Comparison of ENCODE assay signal across 9 cellular contexts in genomic region chr19:49983645-49984229, GRCh38. TPM values are rescaled to one million over a fixed set of nuclear protein-coding genes. Genes with fewer than 3 reads are reported as not detected.
DNase-seq lines count a peak whose midpoint lies in the region; ATAC-seq, FAIRE-seq and TF ChIP-seq lines count a peak whose summit lies in the region.
"Had no signal": no experiment of that assay in that cellular context is flagged by ENCODE, and none has a peak within 500 bp of the region (broad histone marks: within the 10 kb centered on the region; RNA-seq: fewer than 3 reads in every experiment).

No MANE protein-coding gene starts in this region.

- H3K79me2 ChIP-seq in HepG2 (ENCODE audit: insufficient read depth, low read length): no peaks in the 10 kb centered on the region

- CTCF ChIA-PET in WTC11 (lab: Charles Lee) (interaction anchor here (0.6 to 2.9 kb wide), 17 partner anchors 9 to 251 kb away, joined by 3 to 41 read pairs (median 6); partner anchors contain the start of genes ATF5 and NUP62), HepG2 (lab: Yijun Ruan, JAX; ENCODE audit: low intra/inter-chr PET ratio, low total read pairs) (interaction anchor here (1.0 to 3.4 kb wide), 2 partner anchors 46 to 70 kb away, joined by 4 to 91 read pairs; no protein-coding TSS in a partner anchor)

- DNase-seq in DMS 273 (lab: John Stamatoyannopoulos, UW; ENCODE audit: unreplicated experiment) (peak; percentile 81), DMS 273 treated with DMSO at 0.1 percent for 48 hours (lab: John Stamatoyannopoulos, UW) (no peak), NCI-H1694 treated with DMSO at 0.1 percent for 48 hours (lab: John Stamatoyannopoulos, UW) (peak; percentile 54), WTC11 (ENCODE audit: low spot score) (peak; percentile 79), cardiac fibroblast (ENCODE audit: low read depth in 2 of 2) (peak; percentile 31 to 48), HepG2 (ENCODE audit: low spot score) (peak; percentile 58)
- DNase-seq in stimulated activated CD8-positive, alpha-beta memory T cell treated with anti-CD3 and anti-CD28 coated beads, Interleukin-12 subunit alpha, Interleukin-12 subunit beta, amount 100 ng/mL, for 1 hour (ENCODE audit: low read depth): peak; percentile 73

- POLR2A ChIA-PET in WTC11 (lab: Charles Lee): no interaction called here
- POLR2A ChIA-PET in HepG2 (lab: Yijun Ruan, JAX): interaction anchor here (1.2 kb wide), 1 partner anchor 44 kb away, joined by 4 read pairs; no protein-coding TSS in a partner anchor

- H3K27me3 ChIP-seq in HepG2 (ENCODE audit: control insufficient read depth in 1 of 2, insufficient read depth in 2 of 2, low read length in 2 of 2): no peaks in the 10 kb centered on the region

- TF ChIP-seq CTCF in WTC11 (IDR thresholded peaks at IDR 0.05): peak; percentile 89
- TF ChIP-seq CTCF in cardiac fibroblast (IDR thresholded peaks at IDR 0.05; ENCODE audit: low read depth, low read length): peak; percentile 85
- peak; percentile 93 for TF ChIP-seq CTCF in HepG2 (CRISPR knock-in tag; IDR thresholded peaks at IDR 0.05)

- H3K9ac ChIP-seq in HepG2 (ENCODE audit: insufficient read depth, low read depth, low read length): no peak overlapping the region

- H3K27me3 Mint-ChIP-seq in WTC11 (ENCODE audit: low read depth): no peaks in the 10 kb centered on the region

- H3K27ac Mint-ChIP-seq in WTC11: no peak overlapping the region; the same call in 1 of the 2 replicates

- peak; percentile 91 for TF ChIP-seq RAD21 in HepG2 (CRISPR knock-in tag; IDR thresholded peaks at IDR 0.05)

- BruUV-seq in HepG2 (replicated peaks; lab: Mats Ljungman, UMichigan): no TSS peak

- 33% methylated on average over 8 of the region's 10 CpGs for WGBS in HepG2 (ENCODE audit: low lambda C conversion rate)

- peak; percentile 78 for FAIRE-seq in HepG2 (lab: Jason Lieb, UNC)
- FAIRE-seq: A204.1 had no signal

- no peaks in the 10 kb centered on the region for H3K4me1 ChIP-seq in HepG2 (ENCODE audit: insufficient read depth, low read length)

- H3K4me2 ChIP-seq in HepG2 (ENCODE audit: low read depth, low read length): no peak overlapping the region

- TF ChIP-seq EP300 in HepG2 (IDR thresholded peaks at IDR 0.05; ENCODE audit: low read depth in 2 of 2, low read length in 2 of 2) (no peak), HepG2 (CRISPR knock-in tag; IDR thresholded peaks at IDR 0.05; ENCODE audit: borderline replicate concordance) (no peak)

- H3K4me1 Mint-ChIP-seq in WTC11: no peaks in the 10 kb centered on the region

- H3K9me3 Mint-ChIP-seq in WTC11: no peaks in the 10 kb centered on the region

- H3K36me3 ChIP-seq in HepG2 (replicated peaks in 1 of 2; ENCODE audit: control insufficient read depth in 1 of 2, insufficient read depth in 2 of 2, low read length in 2 of 2): peaks cover 1 to 3% of the 10 kb centered on the region in 2 experiments; a peak in 1 of 5 replicates

- in situ Hi-C loops in HepG2 (cut with HindIII; ENCODE audit: extremely low pct_ligation_motif_present, low pct_unique_long_range_greater_than_20kb): no loop called here

- intact Hi-C loops in HepG2 (cut with micrococcal nuclease; ENCODE audit: unreplicated experiment): loop anchor here (1.0 kb wide), 1 partner anchor 46 kb away; no protein-coding TSS in a partner anchor

- H3K4me3 ChIP-seq in cardiac fibroblast (replicated peaks in 1 of 2; ENCODE audit: low read depth in 2 of 2, low read length in 2 of 2): no peak overlapping the region
- H3K4me3 ChIP-seq in HepG2 (replicated peaks in 1 of 3; ENCODE audit: insufficient read depth in 1 of 3, low read depth in 2 of 3, low read length in 3 of 3): no peak overlapping the region

- no peaks in the 10 kb centered on the region for H3K36me3 Mint-ChIP-seq in WTC11

- no peaks in the 10 kb centered on the region for H3K9me3 ChIP-seq in HepG2 (ENCODE audit: low read length)

- ATAC-seq in WTC11 (peak; percentile 51), HepG2 (peak; percentile 83), HG03521 (IDR thresholded peaks at IDR 0.05; ENCODE audit: unreplicated experiment) (no peak)

- no peak overlapping the region for H3K27ac ChIP-seq in HepG2 (ENCODE audit: extremely low read length, insufficient read depth, low read length)

- H4K20me1 ChIP-seq in HepG2 (ENCODE audit: insufficient read depth, low read length): peaks cover 20% of the 10 kb centered on the region; the same call in 1 of the 2 replicates

- H3K4me3 Mint-ChIP-seq in WTC11: no peak overlapping the region

- H2AFZ ChIP-seq in HepG2 (ENCODE audit: low read length): no peak overlapping the region

- TF ChIP-seq POLR2A in HepG2 (IDR thresholded peaks at IDR 0.05; ENCODE audit: insufficient read depth in 1 of 2, low read depth in 2 of 2, low read length in 2 of 2): no peak

RNA-seq across cellular contexts. Expression of gene SIGLEC11, which starts 22.8 kb away (rescaled TPM):
- total RNA-seq in WTC11 (2021) (not detected in 3 replicates), HepG2 (2016; rRNA removed; fragmentation: Illumina TruSeq; extraction: Trizol) (not detected in 2 replicates)
- total RNA-seq in HepG2 (2016; cell fraction: cytosol; rRNA removed; fragmentation: Illumina TruSeq; extraction: Trizol; ENCODE audit: low read depth): not detected in 2 replicates
- not detected in 2 replicates for total RNA-seq in HepG2 (2016; cell fraction: insoluble cytoplasmic fraction; rRNA removed; fragmentation: Illumina TruSeq; extraction: Trizol)
- total RNA-seq in HepG2 (2016; cell fraction: membrane; rRNA removed; fragmentation: Illumina TruSeq; extraction: Trizol): not detected in 2 replicates
- total RNA-seq in HepG2 (2016; cell fraction: nucleus; rRNA removed; fragmentation: Illumina TruSeq; extraction: Trizol): not detected in 2 replicates
- polyA plus RNA-seq in HepG2 (2011; rRNA removed): not detected in 2 replicates
- not detected in 2 replicates for polyA plus RNA-seq in HepG2 (2011; cell fraction: cytosol; rRNA removed)
- polyA plus RNA-seq in HepG2 (2011; cell fraction: nucleus; rRNA removed): not detected in 2 replicates
- polyA plus RNA-seq in HepG2 (2012): not detected in 2 replicates
- not detected in 2 replicates for polyA plus RNA-seq in HepG2 (2016; cell fraction: cytosol; fragmentation: Illumina TruSeq; extraction: Trizol; ENCODE audit: low read depth)
- not detected in 2 replicates for polyA plus RNA-seq in HepG2 (2016; cell fraction: insoluble cytoplasmic fraction; fragmentation: Illumina TruSeq; extraction: Trizol; ENCODE audit: low read depth)
- not detected in 2 replicates for polyA plus RNA-seq in HepG2 (2016; cell fraction: membrane; fragmentation: Illumina TruSeq; extraction: Trizol; ENCODE audit: low read depth)
- not detected in 2 replicates for polyA plus RNA-seq in HepG2 (2016; cell fraction: nucleus; fragmentation: Illumina TruSeq; extraction: Trizol; ENCODE audit: insufficient read depth, low read depth)
- not detected in 2 replicates for polyA minus RNA-seq in HepG2 (2011; rRNA and poly(A)+ RNA removed; ENCODE audit: low replicate concordance)
- not detected in 2 replicates for polyA minus RNA-seq in HepG2 (2011; cell fraction: cytosol; rRNA and poly(A)+ RNA removed)
- polyA minus RNA-seq in HepG2 (2011; cell fraction: nucleus; rRNA and poly(A)+ RNA removed): not detected in 2 replicates

RNA-seq across cellular contexts. Expression of gene VRK3, which starts 41.4 kb away (rescaled TPM):
- total RNA-seq in WTC11 (2021): 33.4 to 39.2 TPM (median 39.1 TPM) in 3 replicates
- total RNA-seq in HepG2 (2016; rRNA removed; fragmentation: Illumina TruSeq; extraction: Trizol): 25.6 and 28.3 TPM in 2 replicates
- 10.4 and 11.6 TPM in 2 replicates for total RNA-seq in HepG2 (2016; cell fraction: cytosol; rRNA removed; fragmentation: Illumina TruSeq; extraction: Trizol; ENCODE audit: low read depth)
- 22.9 and 27.1 TPM in 2 replicates for total RNA-seq in HepG2 (2016; cell fraction: insoluble cytoplasmic fraction; rRNA removed; fragmentation: Illumina TruSeq; extraction: Trizol)
- total RNA-seq in HepG2 (2016; cell fraction: membrane; rRNA removed; fragmentation: Illumina TruSeq; extraction: Trizol): 18.0 and 21.0 TPM in 2 replicates
- 20.3 and 23.2 TPM in 2 replicates for total RNA-seq in HepG2 (2016; cell fraction: nucleus; rRNA removed; fragmentation: Illumina TruSeq; extraction: Trizol)
- 16.8 and 23.8 TPM in 2 replicates for polyA plus RNA-seq in HepG2 (2011; rRNA removed)
- polyA plus RNA-seq in HepG2 (2011; cell fraction: cytosol; rRNA removed): 12.1 and 17.8 TPM in 2 replicates
- 31.8 and 34.6 TPM in 2 replicates for polyA plus RNA-seq in HepG2 (2011; cell fraction: nucleus; rRNA removed)
- 21.1 and 21.2 TPM in 2 replicates for polyA plus RNA-seq in HepG2 (2012)
- polyA plus RNA-seq in HepG2 (2016; cell fraction: cytosol; fragmentation: Illumina TruSeq; extraction: Trizol; ENCODE audit: low read depth): 11.8 and 13.6 TPM in 2 replicates
- 33.2 and 33.9 TPM in 2 replicates for polyA plus RNA-seq in HepG2 (2016; cell fraction: insoluble cytoplasmic fraction; fragmentation: Illumina TruSeq; extraction: Trizol; ENCODE audit: low read depth)
- 15.6 and 18.4 TPM in 2 replicates for polyA plus RNA-seq in HepG2 (2016; cell fraction: membrane; fragmentation: Illumina TruSeq; extraction: Trizol; ENCODE audit: low read depth)
- 26.8 and 29.2 TPM in 2 replicates for polyA plus RNA-seq in HepG2 (2016; cell fraction: nucleus; fragmentation: Illumina TruSeq; extraction: Trizol; ENCODE audit: insufficient read depth, low read depth)
- 15.7 and 37.7 TPM in 2 replicates for polyA minus RNA-seq in HepG2 (2011; rRNA and poly(A)+ RNA removed; ENCODE audit: low replicate concordance)
- polyA minus RNA-seq in HepG2 (2011; cell fraction: cytosol; rRNA and poly(A)+ RNA removed): 4.7 and 10.4 TPM in 2 replicates
- polyA minus RNA-seq in HepG2 (2011; cell fraction: nucleus; rRNA and poly(A)+ RNA removed): 25.6 and 30.6 TPM in 2 replicates

RNA-seq across cellular contexts. Expression of gene ZNF473, which starts 42.1 kb away (rescaled TPM):
- total RNA-seq in WTC11 (2021): 7.9 to 10.0 TPM (median 8.5 TPM) in 3 replicates
- total RNA-seq in HepG2 (2016; rRNA removed; fragmentation: Illumina TruSeq; extraction: Trizol): 11.9 and 13.9 TPM in 2 replicates
- total RNA-seq in HepG2 (2016; cell fraction: cytosol; rRNA removed; fragmentation: Illumina TruSeq; extraction: Trizol; ENCODE audit: low read depth): 5.7 and 5.9 TPM in 2 replicates
- 12.2 and 15.6 TPM in 2 replicates for total RNA-seq in HepG2 (2016; cell fraction: insoluble cytoplasmic fraction; rRNA removed; fragmentation: Illumina TruSeq; extraction: Trizol)
- total RNA-seq in HepG2 (2016; cell fraction: membrane; rRNA removed; fragmentation: Illumina TruSeq; extraction: Trizol): 14.1 and 14.5 TPM in 2 replicates
- 10.8 and 11.0 TPM in 2 replicates for total RNA-seq in HepG2 (2016; cell fraction: nucleus; rRNA removed; fragmentation: Illumina TruSeq; extraction: Trizol)
- 5.8 and 5.9 TPM in 2 replicates for polyA plus RNA-seq in HepG2 (2011; rRNA removed)
- 4.4 and 5.0 TPM in 2 replicates for polyA plus RNA-seq in HepG2 (2011; cell fraction: cytosol; rRNA removed)
- 8.9 and 10.0 TPM in 2 replicates for polyA plus RNA-seq in HepG2 (2011; cell fraction: nucleus; rRNA removed)
- 4.4 and 4.7 TPM in 2 replicates for polyA plus RNA-seq in HepG2 (2012)
- 0.80 and 1.1 TPM in 2 replicates for polyA plus RNA-seq in HepG2 (2016; cell fraction: cytosol; fragmentation: Illumina TruSeq; extraction: Trizol; ENCODE audit: low read depth)
- 11.9 and 12.5 TPM in 2 replicates for polyA plus RNA-seq in HepG2 (2016; cell fraction: insoluble cytoplasmic fraction; fragmentation: Illumina TruSeq; extraction: Trizol; ENCODE audit: low read depth)
- 2.0 and 2.1 TPM in 2 replicates for polyA plus RNA-seq in HepG2 (2016; cell fraction: membrane; fragmentation: Illumina TruSeq; extraction: Trizol; ENCODE audit: low read depth)
- polyA plus RNA-seq in HepG2 (2016; cell fraction: nucleus; fragmentation: Illumina TruSeq; extraction: Trizol; ENCODE audit: insufficient read depth, low read depth): 11.9 and 14.0 TPM in 2 replicates
- 11.5 and 34.6 TPM in 2 replicates for polyA minus RNA-seq in HepG2 (2011; rRNA and poly(A)+ RNA removed; ENCODE audit: low replicate concordance)
- 3.4 and 7.7 TPM in 2 replicates for polyA minus RNA-seq in HepG2 (2011; cell fraction: cytosol; rRNA and poly(A)+ RNA removed)
- polyA minus RNA-seq in HepG2 (2011; cell fraction: nucleus; rRNA and poly(A)+ RNA removed): 13.1 and 17.5 TPM in 2 replicates

RNA-seq across cellular contexts. Expression of gene NUP62, which starts 54.4 kb away (rescaled TPM):
- total RNA-seq in WTC11 (2021): 87.1 to 91.4 TPM (median 90.3 TPM) in 3 replicates
- total RNA-seq in HepG2 (2016; rRNA removed; fragmentation: Illumina TruSeq; extraction: Trizol): 41.5 and 42.1 TPM in 2 replicates
- total RNA-seq in HepG2 (2016; cell fraction: cytosol; rRNA removed; fragmentation: Illumina TruSeq; extraction: Trizol; ENCODE audit: low read depth): 8.4 TPM in 2 replicates
- 36.6 and 41.1 TPM in 2 replicates for total RNA-seq in HepG2 (2016; cell fraction: insoluble cytoplasmic fraction; rRNA removed; fragmentation: Illumina TruSeq; extraction: Trizol)
- 28.0 TPM in 2 replicates for total RNA-seq in HepG2 (2016; cell fraction: membrane; rRNA removed; fragmentation: Illumina TruSeq; extraction: Trizol)
- total RNA-seq in HepG2 (2016; cell fraction: nucleus; rRNA removed; fragmentation: Illumina TruSeq; extraction: Trizol): 19.5 and 21.5 TPM in 2 replicates
- 15.4 and 16.5 TPM in 2 replicates for polyA plus RNA-seq in HepG2 (2011; rRNA removed)
- 9.8 and 11.5 TPM in 2 replicates for polyA plus RNA-seq in HepG2 (2011; cell fraction: cytosol; rRNA removed)
- 18.0 and 18.7 TPM in 2 replicates for polyA plus RNA-seq in HepG2 (2011; cell fraction: nucleus; rRNA removed)
- 24.2 and 25.4 TPM in 2 replicates for polyA plus RNA-seq in HepG2 (2012)
- 4.2 and 4.3 TPM in 2 replicates for polyA plus RNA-seq in HepG2 (2016; cell fraction: cytosol; fragmentation: Illumina TruSeq; extraction: Trizol; ENCODE audit: low read depth)
- 40.3 and 48.5 TPM in 2 replicates for polyA plus RNA-seq in HepG2 (2016; cell fraction: insoluble cytoplasmic fraction; fragmentation: Illumina TruSeq; extraction: Trizol; ENCODE audit: low read depth)
- polyA plus RNA-seq in HepG2 (2016; cell fraction: membrane; fragmentation: Illumina TruSeq; extraction: Trizol; ENCODE audit: low read depth): 12.2 and 12.4 TPM in 2 replicates
- polyA plus RNA-seq in HepG2 (2016; cell fraction: nucleus; fragmentation: Illumina TruSeq; extraction: Trizol; ENCODE audit: insufficient read depth, low read depth): 48.6 and 52.6 TPM in 2 replicates
- 14.5 and 30.4 TPM in 2 replicates for polyA minus RNA-seq in HepG2 (2011; rRNA and poly(A)+ RNA removed; ENCODE audit: low replicate concordance)
- 9.9 and 10.3 TPM in 2 replicates for polyA minus RNA-seq in HepG2 (2011; cell fraction: cytosol; rRNA and poly(A)+ RNA removed)
- 7.8 and 8.9 TPM in 2 replicates for polyA minus RNA-seq in HepG2 (2011; cell fraction: nucleus; rRNA and poly(A)+ RNA removed)

RNA-seq across cellular contexts. Expression of gene ATF5, which starts 54.7 kb away (rescaled TPM):
- total RNA-seq in WTC11 (2021): 9.0 to 10.8 TPM (median 10.8 TPM) in 3 replicates
- 9.7 and 10.3 TPM in 2 replicates for total RNA-seq in HepG2 (2016; rRNA removed; fragmentation: Illumina TruSeq; extraction: Trizol)
- total RNA-seq in HepG2 (2016; cell fraction: cytosol; rRNA removed; fragmentation: Illumina TruSeq; extraction: Trizol; ENCODE audit: low read depth): 6.1 and 6.2 TPM in 2 replicates
- total RNA-seq in HepG2 (2016; cell fraction: insoluble cytoplasmic fraction; rRNA removed; fragmentation: Illumina TruSeq; extraction: Trizol): 7.9 and 10.5 TPM in 2 replicates
- 12.6 and 12.7 TPM in 2 replicates for total RNA-seq in HepG2 (2016; cell fraction: membrane; rRNA removed; fragmentation: Illumina TruSeq; extraction: Trizol)
- 4.6 and 7.3 TPM in 2 replicates for total RNA-seq in HepG2 (2016; cell fraction: nucleus; rRNA removed; fragmentation: Illumina TruSeq; extraction: Trizol)
- polyA plus RNA-seq in HepG2 (2011; rRNA removed): 4.9 and 5.2 TPM in 2 replicates
- polyA plus RNA-seq in HepG2 (2011; cell fraction: cytosol; rRNA removed): 2.7 and 3.7 TPM in 2 replicates
- 10.1 and 14.5 TPM in 2 replicates for polyA plus RNA-seq in HepG2 (2011; cell fraction: nucleus; rRNA removed)
- polyA plus RNA-seq in HepG2 (2012): 9.9 and 10.1 TPM in 2 replicates
- polyA plus RNA-seq in HepG2 (2016; cell fraction: cytosol; fragmentation: Illumina TruSeq; extraction: Trizol; ENCODE audit: low read depth): 16.0 and 17.0 TPM in 2 replicates
- polyA plus RNA-seq in HepG2 (2016; cell fraction: insoluble cytoplasmic fraction; fragmentation: Illumina TruSeq; extraction: Trizol; ENCODE audit: low read depth): 24.8 and 28.5 TPM in 2 replicates
- 25.8 and 30.2 TPM in 2 replicates for polyA plus RNA-seq in HepG2 (2016; cell fraction: membrane; fragmentation: Illumina TruSeq; extraction: Trizol; ENCODE audit: low read depth)
- polyA plus RNA-seq in HepG2 (2016; cell fraction: nucleus; fragmentation: Illumina TruSeq; extraction: Trizol; ENCODE audit: insufficient read depth, low read depth): 25.5 and 26.1 TPM in 2 replicates
- polyA minus RNA-seq in HepG2 (2011; rRNA and poly(A)+ RNA removed; ENCODE audit: low replicate concordance): 3.5 and 5.9 TPM in 2 replicates
- polyA minus RNA-seq in HepG2 (2011; cell fraction: cytosol; rRNA and poly(A)+ RNA removed): 2.2 and 2.5 TPM in 2 replicates
- 3.1 and 3.4 TPM in 2 replicates for polyA minus RNA-seq in HepG2 (2011; cell fraction: nucleus; rRNA and poly(A)+ RNA removed)
